ENCODE assay signal across 8 cellular contexts in the genomic region with DNA sequence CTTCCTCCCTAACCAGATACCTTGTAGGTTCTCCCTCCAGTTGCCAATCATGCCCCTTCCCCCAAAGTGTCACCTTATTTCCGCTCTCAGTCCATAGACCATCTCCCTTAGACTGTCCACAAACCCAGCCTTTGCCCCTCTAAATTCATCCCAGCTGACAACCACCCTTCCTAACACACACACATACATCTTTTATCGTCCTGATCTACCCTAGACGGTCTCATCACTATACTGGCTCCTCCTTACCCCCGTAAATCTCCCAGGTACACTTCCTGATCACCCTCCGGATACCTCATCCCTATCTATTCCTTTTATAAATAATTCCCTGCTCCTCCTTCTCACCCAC. TPM values are rescaled to one million over a fixed set of nuclear protein-coding genes. Genes with fewer than 3 reads are reported as not detected.
DNase-seq lines count a peak whose midpoint lies in the region; ATAC-seq, FAIRE-seq and TF ChIP-seq lines count a peak whose summit lies in the region.

No MANE protein-coding gene starts in this region.

- peak overlapping the region; percentile 61 for H3K27ac ChIP-seq in muscle layer of duodenum (ENCODE audit: low read length)

- H3K4me3 ChIP-seq in bronchial epithelial cell (ENCODE audit: low read depth, low read length) (peak overlapping the region; percentile 87), muscle layer of duodenum (ENCODE audit: low read depth in 1 of 2, low read length in 2 of 2) (peak overlapping the region; percentile 77 to 87)

- H3K4me1 ChIP-seq in muscle layer of duodenum (ENCODE audit: control insufficient read depth in 1 of 2, insufficient read depth in 2 of 2, low read length in 2 of 2) = peaks cover 9 to 17% of the 10 kb centered on the region in 2 donors

- no peaks in the 10 kb centered on the region for H3K9me3 ChIP-seq in muscle layer of duodenum (ENCODE audit: control insufficient read depth in 1 of 2, low read length in 2 of 2)

- DNase-seq in bronchial epithelial cell (ENCODE audit: low read depth) = no peak
- DNase-seq in SKM-1 treated with dmso at 0.1 percent for 144 hours (lab: John Stamatoyannopoulos, UW; ENCODE audit: unreplicated experiment) = no peak
- no peak for DNase-seq in medulla oblongata (ENCODE audit: extremely low spot score)
- DNase-seq in dedifferentiated amniotic fluid mesenchymal stem cell (ENCODE audit: extremely low spot score) = no peak

- FAIRE-seq in bronchial epithelial cell (lab: Jason Lieb, UNC) = no peak

- H3K36me3 ChIP-seq in bronchial epithelial cell (ENCODE audit: control insufficient read depth, insufficient read depth, low read length) (no peaks in the 10 kb centered on the region), muscle layer of duodenum (ENCODE audit: control insufficient read depth in 1 of 2, insufficient read depth in 2 of 2, low read length in 2 of 2) (no peaks in the 10 kb centered on the region)

- ATAC-seq in GM18508 (IDR thresholded peaks at IDR 0.05; ENCODE audit: insufficient read depth, unreplicated experiment) = peak; percentile 7
- peak; percentile 5 for ATAC-seq in HG03571 (IDR thresholded peaks at IDR 0.05; ENCODE audit: unreplicated experiment)
- no peak for ATAC-seq in GM21423 (IDR thresholded peaks at IDR 0.05; ENCODE audit: unreplicated experiment)

- no peak for TF ChIP-seq CTCF in bronchial epithelial cell (IDR thresholded peaks at IDR 0.05; ENCODE audit: insufficient read depth, low read length, severe bottlenecking)

- H3K27me3 ChIP-seq in bronchial epithelial cell (ENCODE audit: control insufficient read depth, insufficient read depth, low read length) (no peaks in the 10 kb centered on the region), muscle layer of duodenum (ENCODE audit: low read depth, low read length) (no peaks in the 10 kb centered on the region)

RNA-seq across cellular contexts. Expression of gene THOC7, which starts 0.8 kb away (rescaled TPM):
- 30.0 and 38.8 TPM in 2 replicates for total RNA-seq in bronchial epithelial cell

RNA-seq across cellular contexts. Expression of gene ATXN7, which starts 0.9 kb away (rescaled TPM):
- total RNA-seq in bronchial epithelial cell = 8.7 and 9.5 TPM in 2 replicates

RNA-seq across cellular contexts. Expression of gene C3orf49, which starts 43.7 kb away (rescaled TPM):
- not detected in 2 replicates for total RNA-seq in bronchial epithelial cell

RNA-seq across cellular contexts. Expression of gene SCAANT1, which starts 49.4 kb away (rescaled TPM):
- not detected in 2 replicates for total RNA-seq in bronchial epithelial cell
